Comparison of ENCODE assay signal across 31 cellular contexts in the genomic region with DNA sequence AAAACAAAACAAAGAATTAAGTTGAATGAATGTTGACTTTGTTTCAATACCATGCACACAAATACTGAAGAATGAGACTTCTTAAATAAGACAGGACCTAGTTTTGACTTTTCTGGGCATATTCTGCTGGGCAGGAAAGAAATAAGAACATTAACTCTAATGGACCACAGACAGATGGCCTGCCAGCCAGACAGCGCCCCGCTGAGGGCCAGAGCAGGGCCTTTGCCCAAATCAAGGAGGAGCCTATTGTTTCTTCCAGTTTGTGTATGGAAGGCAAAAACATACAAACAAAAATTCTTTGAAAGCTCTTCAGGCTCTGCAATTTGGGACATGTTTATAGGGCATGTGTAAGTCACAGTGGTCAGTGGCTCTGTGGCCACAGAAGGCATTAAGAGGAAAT. TPM values are rescaled to one million over a fixed set of nuclear protein-coding genes. Genes with fewer than 3 reads are reported as not detected.
"Had no signal": no experiment of that assay in that cellular context is flagged by ENCODE, and none has a peak within 500 bp of the region (broad histone marks: within the 10 kb centered on the region; RNA-seq: fewer than 3 reads in every experiment).

No MANE protein-coding gene starts in this region.

- H3K27me3 ChIP-seq: ascending aorta, body of pancreas had no signal

- H3K27ac Mint-ChIP-seq: activated CD8-positive, alpha-beta T cell treated with anti-CD3 and anti-CD28 coated beads, Interleukin-2, amount 10 ng/mL, durations not matched to agents 7 days and 5 days; activated naive CD4-positive, alpha-beta T cell treated with anti-CD3 and anti-CD28 coated beads, Interleukin-2, amount 50 U/mL, for 72 hours; activated naive CD8-positive, alpha-beta T cell treated with anti-CD3 and anti-CD28 coated beads, Interleukin-2, amount 50 U/mL, for 24 hours; activated T-cell treated with anti-CD3 and anti-CD28 coated beads, Interleukin-2, amount 50 U/mL, for 24 hours; activated T-helper 1 cell treated with anti-CD3 and anti-CD28 coated beads, Interleukin-12 subunit alpha, Interleukin-12 subunit beta, Interleukin-2, Interleukin-4 antibody, amounts not matched to agents 30 ng/mL and 10 ng/mL and 1 ng/mL, durations not matched to agents 14 hours and 24 hours and 36 hours; T-helper 1 cell treated with Interleukin-12 subunit alpha and Interleukin-12 subunit beta and Interleukin-4 antibody, amounts not matched to agents 30 μg/mL and 1 μg/mL, for 36 hours; WTC11 had no signal

- H3K4me1 Mint-ChIP-seq: activated naive CD8-positive, alpha-beta T cell treated with anti-CD3 and anti-CD28 coated beads, Interleukin-2, amount 50 U/mL, for 24 hours; central memory CD8-positive, alpha-beta T cell had no signal

- H3K4me3 ChIP-seq: ascending aorta, body of pancreas, SK-N-MC had no signal

- H3K9me3 ChIP-seq: ascending aorta, body of pancreas had no signal

- H3K4me3 Mint-ChIP-seq: activated CD8-positive, alpha-beta T cell treated with anti-CD3 and anti-CD28 coated beads, Interleukin-2, amount 10 ng/mL, durations not matched to agents 7 days and 5 days; activated naive CD8-positive, alpha-beta T cell treated with anti-CD3 and anti-CD28 coated beads, Interleukin-2, amount 50 U/mL, for 24 hours; activated T-cell treated with anti-CD3 and anti-CD28 coated beads, Interleukin-2, amount 50 U/mL, for 24 hours; activated T-helper 1 cell treated with anti-CD3 and anti-CD28 coated beads, Interleukin-12 subunit alpha, Interleukin-12 subunit beta, Interleukin-2, Interleukin-4 antibody, amounts not matched to agents 30 ng/mL and 10 ng/mL and 1 ng/mL, durations not matched to agents 14 hours and 24 hours and 36 hours; central memory CD8-positive, alpha-beta T cell; T-helper 1 cell treated with Interleukin-12 subunit alpha and Interleukin-12 subunit beta and Interleukin-4 antibody, amounts not matched to agents 30 μg/mL and 1 μg/mL, for 36 hours; WTC11 had no signal

- H3K36me3 Mint-ChIP-seq: activated naive CD4-positive, alpha-beta T cell treated with anti-CD3 and anti-CD28 coated beads, Interleukin-2, amount 50 U/mL, for 72 hours; WTC11 had no signal

- H3K9me3 Mint-ChIP-seq: activated naive CD4-positive, alpha-beta T cell treated with anti-CD3 and anti-CD28 coated beads, Interleukin-2, amount 50 U/mL, for 72 hours; activated naive CD8-positive, alpha-beta T cell treated with anti-CD3 and anti-CD28 coated beads, Interleukin-2, amount 50 U/mL, for 24 hours; activated T-cell treated with anti-CD3 and anti-CD28 coated beads, Interleukin-2, amount 50 U/mL, for 24 hours; activated T-helper 1 cell treated with anti-CD3 and anti-CD28 coated beads, Interleukin-12 subunit alpha, Interleukin-12 subunit beta, Interleukin-2, Interleukin-4 antibody, amounts not matched to agents 30 ng/mL and 10 ng/mL and 1 ng/mL, durations not matched to agents 14 hours and 24 hours and 36 hours; central memory CD8-positive, alpha-beta T cell; T-helper 1 cell treated with Interleukin-12 subunit alpha and Interleukin-12 subunit beta and Interleukin-4 antibody, amounts not matched to agents 30 μg/mL and 1 μg/mL, for 36 hours; WTC11 had no signal

- ATAC-seq: activated CD8-positive, alpha-beta T cell treated with anti-CD3 and anti-CD28 coated beads, Interleukin-2, amount 10 ng/mL, durations not matched to agents 7 days and 5 days; activated naive CD4-positive, alpha-beta T cell treated with anti-CD3 and anti-CD28 coated beads, Interleukin-2, amount 50 U/mL, for 72 hours; activated naive CD8-positive, alpha-beta T cell treated with anti-CD3 and anti-CD28 coated beads, Interleukin-2, amount 50 U/mL, for 24 hours; body of pancreas; Panc1; Right ventricle myocardium inferior; WTC11 had no signal

- H3K27ac ChIP-seq: ascending aorta, body of pancreas, KMS-11, SK-N-MC had no signal

- H3K36me3 ChIP-seq: ascending aorta had no signal

- H3K27me3 Mint-ChIP-seq: activated naive CD8-positive, alpha-beta T cell treated with anti-CD3 and anti-CD28 coated beads, Interleukin-2, amount 50 U/mL, for 24 hours had no signal

- H3K4me1 ChIP-seq: ascending aorta had no signal

- DNase-seq: activated CD4-positive, alpha-beta T cell treated with anti-CD3 and anti-CD28 coated beads for 48 hours; activated CD4-positive, alpha-beta T cell treated with anti-CD3 and anti-CD28 coated beads, Interleukin-2, amount 50 U/mL, for 4 hours; activated CD4-positive, CD25-positive, alpha-beta regulatory T cell treated with anti-CD3 and anti-CD28 coated beads, Interleukin-2, amount 50 U/mL, for 72 hours; activated CD8-positive, alpha-beta T cell treated with anti-CD3 and anti-CD28 coated beads, Interleukin-2, amount 10 ng/mL, durations not matched to agents 7 days and 5 days; activated effector memory CD4-positive, alpha-beta T cell treated with Interleukin-2 at 50 U/mL for 16 hours; activated naive CD4-positive, alpha-beta T cell treated with Interleukin-2 at 50 U/mL for 16 hours; activated naive CD8-positive, alpha-beta T cell treated with anti-CD3 and anti-CD28 coated beads, Interleukin-2, amount 50 U/mL, for 24 hours; activated T-cell treated with anti-CD3 and anti-CD28 coated beads, Interleukin-2, amount 50 U/mL, for 24 hours; amniotic stem cell; body of pancreas; NCI-H1105 treated with DMSO at 0.1 percent for 48 hours; NCI-H1436 treated with DMSO at 0.1 percent for 48 hours; NCI-H187 treated with DMSO at 0.1 percent for 48 hours; NCI-H2081 treated with DMSO at 0.1 percent for 48 hours; NCI-H345; NCI-H510A; NCI-H526 treated with DMSO at 0.1 percent for 48 hours; NCI-H82; RPMI8226; SW 1271 had no signal

RNA-seq across cellular contexts. Expression of gene KIF26B, which starts 44.4 kb away (rescaled TPM):
- total RNA-seq: ascending aorta, OCI-LY7 had no signal
